Comparison of ENCODE assay signal across 10 cellular contexts in genomic region chr4:2059726-2060577, GRCh38. TPM values are rescaled to one million over a fixed set of nuclear protein-coding genes. Genes with fewer than 3 reads are reported as not detected.
DNase-seq lines count a peak whose midpoint lies in the region; ATAC-seq and TF ChIP-seq lines count a peak whose summit lies in the region.
"Had no signal": no experiment of that assay in that cellular context is flagged by ENCODE, and none has a peak within 500 bp of the region (broad histone marks: within the 10 kb centered on the region; RNA-seq: fewer than 3 reads in every experiment).

No MANE protein-coding gene starts in this region.

- no peaks in the 10 kb centered on the region for H3K9me3 Mint-ChIP-seq in WTC11

- no peak overlapping the region for H3K27ac Mint-ChIP-seq in WTC11

- peaks cover 40% of the 10 kb centered on the region for H4K20me1 ChIP-seq in BLaER1

- intact Hi-C loops in lower leg skin (cut with DNase I; ENCODE audit: low total_unique reads) (loop anchor here (10.0 kb wide), 1 partner anchor 1555 kb away; no protein-coding TSS in a partner anchor), adrenal gland (cut with DNase I) (no loop called here), sciatic nerve (cut with DNase I) (no loop called here), upper lobe of right lung (cut with DNase I) (no loop called here)

- H3K27me3 ChIP-seq in BLaER1, result peaks cover 39% of the 10 kb centered on the region
- peaks cover 33% of the 10 kb centered on the region for H3K27me3 ChIP-seq in adrenal gland
- H3K27me3 ChIP-seq in upper lobe of right lung, result peaks cover 57% of the 10 kb centered on the region

- H3K36me3 ChIP-seq in BLaER1, result peaks cover 19% of the 10 kb centered on the region
- no peaks in the 10 kb centered on the region for H3K36me3 ChIP-seq in adrenal gland (replicated peaks in 1 of 2)
- no peaks in the 10 kb centered on the region for H3K36me3 ChIP-seq in upper lobe of right lung
- H3K36me3 ChIP-seq: SJSA1 had no signal

- no peaks in the 10 kb centered on the region for H3K9me3 ChIP-seq in BLaER1
- no peaks in the 10 kb centered on the region for H3K9me3 ChIP-seq in adrenal gland (replicated peaks in 1 of 3)
- H3K9me3 ChIP-seq in upper lobe of right lung, result no peaks in the 10 kb centered on the region
- H3K9me3 ChIP-seq: SJSA1 had no signal

- no peaks in the 10 kb centered on the region for H3K36me3 Mint-ChIP-seq in WTC11

- H3K4me3 Mint-ChIP-seq in WTC11, result peak overlapping the region; percentile 53

- POLR2A ChIA-PET in WTC11 (lab: Charles Lee), result interaction anchor here (0.6 kb wide), 1 partner anchor 1435 kb away, joined by 3 read pairs; no protein-coding TSS in a partner anchor

- peak overlapping the region; percentile 77 for H3K9ac ChIP-seq in BLaER1

- ATAC-seq in WTC11 (0 out of 2 replicates have a peak, but pooled peaks have one; percentile 7), sciatic nerve (no peak), upper lobe of right lung (no peak)

- H3K4me1 ChIP-seq in BLaER1 (peaks cover 24% of the 10 kb centered on the region), adrenal gland (replicated peaks in 1 of 2) (no peaks in the 10 kb centered on the region), upper lobe of right lung (no peaks in the 10 kb centered on the region)
- H3K4me1 ChIP-seq: SJSA1 had no signal

- in situ Hi-C loops in GM13977 (cut with MboI; ENCODE audit: low pct_unique_long_range_greater_than_20kb, low sequenced_read_pairs, unreplicated experiment), result no loop called here

- peak; percentile 73 for DNase-seq in GM13977 (ENCODE audit: low spot score)
- no peak for DNase-seq in WTC11 (ENCODE audit: low spot score)
- no peak for DNase-seq in lower leg skin (ENCODE audit: low spot score in 2 of 2)
- no peak for DNase-seq in adrenal gland
- DNase-seq in sciatic nerve (ENCODE audit: low spot score), result no peak
- DNase-seq in stimulated activated CD4-positive, alpha-beta T cell treated with anti-CD3 and anti-CD28 coated beads, Interleukin-4, amount 100 ng/mL, for 4 hours, result no peak
- DNase-seq in upper lobe of right lung, result no peak

- H3K27ac ChIP-seq in BLaER1 (peak overlapping the region; percentile 68), adrenal gland (no peak overlapping the region), upper lobe of right lung (no peak overlapping the region)
- H3K27ac ChIP-seq: SJSA1 had no signal

- peak overlapping the region; percentile 91 for H3K4me2 ChIP-seq in BLaER1

- TF ChIP-seq POLR2A in lower leg skin (IDR thresholded peaks at IDR 0.05) (no peak), adrenal gland (IDR thresholded peaks at IDR 0.05) (no peak)

- CTCF ChIA-PET in WTC11 (lab: Charles Lee), result interaction anchor here (1.2 to 2.0 kb wide), 4 partner anchors 10 to 160 kb away, joined by 3 to 5 read pairs (median 4); no protein-coding TSS in a partner anchor

- WGBS in lower leg skin, 2 donors, result 3 to 5% methylated on average over 23 to 32 of the region's 101 CpGs
- 4 to 32% (median 5%) methylated on average over 3 to 101 of the region's 101 CpGs; no CpG with 5 or more reads in 1 of the 4 donors for WGBS in adrenal gland, 4 donors

- H3K27me3 Mint-ChIP-seq in WTC11 (ENCODE audit: low read depth), result peaks cover 47% of the 10 kb centered on the region

- TF ChIP-seq CTCF in GM13977 (IDR thresholded peaks at IDR 0.05; ENCODE audit: extremely low read depth, insufficient read depth, missing control alignments) (no peak), WTC11 (IDR thresholded peaks at IDR 0.05) (no peak), lower leg skin (IDR thresholded peaks at IDR 0.05) (no peak), adrenal gland (IDR thresholded peaks at IDR 0.05) (no peak), upper lobe of right lung (IDR thresholded peaks at IDR 0.05) (no peak)

- peaks cover 3% of the 10 kb centered on the region for H3K4me1 Mint-ChIP-seq in WTC11

- H3K4me3 ChIP-seq in BLaER1 (peak overlapping the region; percentile 81), lower leg skin (ENCODE audit: low read depth, poor library complexity, severe bottlenecking) (peak overlapping the region; percentile 6), adrenal gland (peak overlapping the region in 1 of 4 donors; percentile 39), upper lobe of right lung (no peak overlapping the region)
- H3K4me3 ChIP-seq: GM12878, SJSA1 had no signal

TF ChIP-seq in WTC11, 78 proteins besides CTCF, POLR2A, EP300 and RAD21:
- TF ChIP-seq GTF2I (CRISPR knock-in tag; conservative IDR thresholded peaks at IDR 0.05) (peak; percentile 71; the same call in 1 of the 2 replicates), SOX15 (CRISPR knock-in tag; IDR thresholded peaks at IDR 0.05) (no peak), ESRRA (CRISPR knock-in tag; IDR thresholded peaks at IDR 0.05; ENCODE audit: borderline replicate concordance) (peak; percentile 91; the same call in 1 of the 2 replicates)

RNA-seq across cellular contexts. Expression of gene NAT8L, which starts 0.8 kb away (rescaled TPM):
- total RNA-seq in WTC11 (2021) (19.7 to 20.2 TPM (median 20.0 TPM) in 3 replicates), lower leg skin (1 to 10 TPM in 2 of 4 donors, under 1 TPM in 2; 0.39 to 1.4 (median 0.97) TPM), adrenal gland (1 to 10 TPM in 2 of 8 donors, under 1 TPM in 6; 0.18 to 1.6 (median 0.55) TPM), sciatic nerve (8.1 TPM), upper lobe of right lung (0.46 TPM)
- polyA plus RNA-seq in adrenal gland, result 1 to 10 TPM in 1 of 3 donors, under 1 TPM in 2; 0.18 to 1.3 (median 0.40) TPM
- total RNA-seq: SJSA1 had no signal

RNA-seq across cellular contexts. Expression of gene NELFA, which starts 51.2 kb away (rescaled TPM):
- 63.3 to 72.6 TPM (median 69.2 TPM) in 3 replicates for total RNA-seq in WTC11 (2021)
- total RNA-seq in lower leg skin, result 10 to 100 TPM; 29.3 to 45.3 (median 35.7) TPM
- total RNA-seq in adrenal gland, result 10 to 100 TPM; 16.4 to 50.3 (median 25.6) TPM
- 10 to 100 TPM in 2 of 3 donors, 1 to 10 TPM in 1; 8.5 to 55.2 (median 34.0) TPM for polyA plus RNA-seq in adrenal gland
- total RNA-seq in sciatic nerve, result 27.2 TPM
- 22.7 TPM for total RNA-seq in upper lobe of right lung
